9 cellular contexts compared by ENCODE assay signal in the genomic region with DNA sequence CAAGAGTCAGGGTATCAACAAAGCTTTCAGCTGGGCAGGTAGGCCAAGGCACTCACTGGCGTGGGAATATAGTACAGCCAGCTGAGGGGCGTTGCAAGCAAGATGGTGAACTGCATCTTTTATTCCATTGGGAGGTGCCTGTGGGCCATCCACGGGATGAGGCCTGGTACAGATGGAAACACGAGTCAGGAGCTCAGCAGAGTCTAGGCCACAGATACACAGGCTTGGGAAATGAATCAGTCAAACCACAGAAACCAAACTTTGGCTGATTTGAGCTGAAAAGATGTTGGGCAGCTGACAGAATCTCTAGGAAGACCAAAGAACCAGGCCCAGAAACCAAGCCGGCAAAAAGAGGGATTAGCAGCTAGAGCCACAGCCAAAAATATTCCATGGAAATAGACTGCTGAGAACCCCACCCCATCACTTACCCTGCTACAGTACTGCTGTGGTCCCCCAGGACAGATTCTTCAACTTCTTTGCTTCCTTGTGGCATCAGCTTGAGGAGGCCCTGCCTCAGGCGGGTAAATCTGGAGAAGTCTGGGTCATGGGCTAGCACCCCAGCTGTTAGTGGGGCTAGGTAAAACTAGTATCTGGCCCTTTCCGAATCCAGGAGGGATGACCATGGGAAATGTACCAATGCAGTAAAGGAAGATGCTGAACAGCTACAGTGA.
A peak's percentile ranks its signal among the peaks of the same experiment; 100 is the strongest.
DNase-seq lines count a peak whose midpoint lies in the region; ATAC-seq and TF ChIP-seq lines count a peak whose summit lies in the region.
"Had no signal": no experiment of that assay in that cellular context is flagged by ENCODE, and none has a peak within 500 bp of the region (broad histone marks: within the 10 kb centered on the region; RNA-seq: fewer than 3 reads in every experiment).

No MANE protein-coding gene starts in this region.

- no peak overlapping the region for H3K4me3 ChIP-seq in fibroblast of villous mesenchyme (ENCODE audit: low read depth, low read length)

- ATAC-seq in GM21515 (IDR thresholded peaks at IDR 0.05; ENCODE audit: unreplicated experiment) (peak; percentile 63), SK-N-SH treated with all-trans-retinoic acid at 6 μM for 48 hours (peak; percentile 70), HG03097 (IDR thresholded peaks at IDR 0.05; ENCODE audit: low FRiP score, unreplicated experiment) (no peak), GM19397 (IDR thresholded peaks at IDR 0.05; ENCODE audit: unreplicated experiment) (no peak)

- TF ChIP-seq CTCF in fibroblast of villous mesenchyme (IDR thresholded peaks at IDR 0.05; ENCODE audit: insufficient read depth, low read depth, low read length): no peak

- DNase-seq in AG08396 (ENCODE audit: low spot score) (peak; percentile 89), fibroblast of villous mesenchyme (ENCODE audit: low read depth) (peak; percentile 40), NCI-H1436 (lab: John Stamatoyannopoulos, UW) (no peak), Ammon's horn (ENCODE audit: low spot score) (no peak)
- DNase-seq: activated gamma-delta T cell treated with Interleukin-2 at 50 U/mL for 16 hours had no signal

TF ChIP-seq in SK-N-SH treated with all-trans-retinoic acid at 6 μM for 48 hours, 23 proteins besides CTCF, POLR2A, EP300 and RAD21:
- TF ChIP-seq ZNF70 (CRISPR knock-in tag; IDR thresholded peaks at IDR 0.05) (no peak), ARNTL (CRISPR knock-in tag; IDR thresholded peaks at IDR 0.05; ENCODE audit: borderline replicate concordance, low read depth) (no peak), ISL1 (CRISPR knock-in tag; IDR thresholded peaks at IDR 0.05) (no peak), TCF4 (CRISPR knock-in tag; IDR thresholded peaks at IDR 0.05; ENCODE audit: borderline replicate concordance) (no peak)
- TF ChIP-seq, protein P1, sequence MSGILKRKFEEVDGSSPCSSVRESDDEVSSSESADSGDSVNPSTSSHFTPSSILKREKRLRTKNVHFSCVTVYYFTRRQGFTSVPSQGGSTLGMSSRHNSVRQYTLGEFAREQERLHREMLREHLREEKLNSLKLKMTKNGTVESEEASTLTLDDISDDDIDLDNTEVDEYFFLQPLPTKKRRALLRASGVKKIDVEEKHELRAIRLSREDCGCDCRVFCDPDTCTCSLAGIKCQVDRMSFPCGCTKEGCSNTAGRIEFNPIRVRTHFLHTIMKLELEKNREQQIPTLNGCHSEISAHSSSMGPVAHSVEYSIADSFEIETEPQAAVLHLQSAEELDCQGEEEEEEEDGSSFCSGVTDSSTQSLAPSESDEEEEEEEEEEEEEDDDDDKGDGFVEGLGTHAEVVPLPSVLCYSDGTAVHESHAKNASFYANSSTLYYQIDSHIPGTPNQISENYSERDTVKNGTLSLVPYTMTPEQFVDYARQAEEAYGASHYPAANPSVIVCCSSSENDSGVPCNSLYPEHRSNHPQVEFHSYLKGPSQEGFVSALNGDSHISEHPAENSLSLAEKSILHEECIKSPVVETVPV (CRISPR knock-in tag; IDR thresholded peaks at IDR 0.05): no peak
- TF ChIP-seq, protein P2, sequence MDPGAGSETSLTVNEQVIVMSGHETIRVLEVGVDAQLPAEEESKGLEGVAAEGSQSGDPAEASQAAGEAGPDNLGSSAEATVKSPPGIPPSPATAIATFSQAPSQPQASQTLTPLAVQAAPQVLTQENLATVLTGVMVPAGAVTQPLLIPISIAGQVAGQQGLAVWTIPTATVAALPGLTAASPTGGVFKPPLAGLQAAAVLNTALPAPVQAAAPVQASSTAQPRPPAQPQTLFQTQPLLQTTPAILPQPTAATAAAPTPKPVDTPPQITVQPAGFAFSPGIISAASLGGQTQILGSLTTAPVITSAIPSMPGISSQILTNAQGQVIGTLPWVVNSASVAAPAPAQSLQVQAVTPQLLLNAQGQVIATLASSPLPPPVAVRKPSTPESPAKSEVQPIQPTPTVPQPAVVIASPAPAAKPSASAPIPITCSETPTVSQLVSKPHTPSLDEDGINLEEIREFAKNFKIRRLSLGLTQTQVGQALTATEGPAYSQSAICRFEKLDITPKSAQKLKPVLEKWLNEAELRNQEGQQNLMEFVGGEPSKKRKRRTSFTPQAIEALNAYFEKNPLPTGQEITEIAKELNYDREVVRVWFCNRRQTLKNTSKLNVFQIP (CRISPR knock-in tag; IDR thresholded peaks at IDR 0.05; ENCODE audit: borderline replicate concordance, low read depth): no peak

Comparison
In these comparisons a context has a peak if more than half of its experiments do, and no peak if none do; other contexts are left out.
1. DNase-seq: peak in AG08396 (single experiment) and fibroblast of villous mesenchyme (single experiment); none in NCI-H1436 (single experiment) and Ammon's horn (single experiment).
2. ATAC-seq: peak in GM21515 (single experiment) and SK-N-SH treated with all-trans-retinoic acid at 6 μM for 48 hours (single experiment); none in HG03097 (single experiment) and GM19397 (single experiment).